Comparison of ENCODE assay signal across 20 cellular contexts in the genomic region with DNA sequence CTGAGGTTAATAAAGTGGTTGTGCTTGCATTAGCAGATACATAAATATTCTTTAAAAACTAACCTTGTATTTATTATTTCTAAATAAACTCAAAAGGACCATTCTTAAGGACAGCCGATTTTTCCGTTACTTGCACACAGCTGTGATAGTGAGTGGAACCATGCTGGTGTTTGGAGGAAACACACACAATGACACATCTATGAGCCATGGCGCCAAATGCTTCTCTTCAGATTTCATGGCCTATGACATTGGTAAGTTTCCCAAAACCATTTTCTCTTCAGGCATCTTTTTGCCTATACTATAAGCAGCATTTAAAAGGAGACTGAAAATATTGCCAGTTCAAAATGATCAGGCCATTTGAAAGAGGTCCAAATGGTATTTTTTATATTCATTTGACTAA.
"Had no signal": no experiment of that assay in that cellular context is flagged by ENCODE, and none has a peak within 500 bp of the region (broad histone marks: within the 10 kb centered on the region; RNA-seq: fewer than 3 reads in every experiment).

No MANE protein-coding gene starts in this region.

- H3K9me3 Mint-ChIP-seq: activated naive CD8-positive, alpha-beta T cell treated with anti-CD3 and anti-CD28 coated beads for 36 hours; activated T-cell treated with anti-CD3 and anti-CD28 coated beads, Interleukin-2, amount 50 U/mL, for 24 hours; activated T-helper 2 cell treated with anti-CD3 and anti-CD28 coated beads, Interferon-gamma antibody, Interleukin-2, Interleukin-4, amounts not matched to agents 10 μg/mL and 5 μg/mL and 100 μg/mL, durations not matched to agents 14 hours and 24 hours and 36 hours; endodermal cell; immature natural killer cell; mesothelial cell of epicardium; naive thymus-derived CD8-positive, alpha-beta T cell; stimulated activated naive CD8-positive, alpha-beta T cell treated with anti-CD3 and anti-CD28 coated beads, Interleukin-15, Interleukin-2, amounts not matched to agents 100 ng/mL and 50 ng/mL, for 24 hours; T-helper 2 cell treated with Interferon-gamma antibody and Interleukin-4, amounts not matched to agents 5 μg/mL and 100 μg/mL, for 36 hours had no signal

- H3K27ac ChIP-seq: esophagus squamous epithelium, left ventricle myocardium inferior, thyroid gland had no signal

- H3K9me3 ChIP-seq: esophagus squamous epithelium, left ventricle myocardium inferior, thyroid gland had no signal

- H3K27me3 Mint-ChIP-seq: activated naive CD8-positive, alpha-beta T cell treated with anti-CD3 and anti-CD28 coated beads for 36 hours; activated T-cell treated with anti-CD3 and anti-CD28 coated beads, Interleukin-2, amount 50 U/mL, for 24 hours; naive thymus-derived CD8-positive, alpha-beta T cell; progenitor cell of endocrine pancreas; stimulated activated naive CD8-positive, alpha-beta T cell treated with anti-CD3 and anti-CD28 coated beads, Interleukin-15, Interleukin-2, amounts not matched to agents 100 ng/mL and 50 ng/mL, for 24 hours had no signal

- H3K4me3 ChIP-seq: esophagus squamous epithelium, left ventricle myocardium inferior, thyroid gland had no signal

- H3K4me1 Mint-ChIP-seq: activated naive CD8-positive, alpha-beta T cell treated with anti-CD3 and anti-CD28 coated beads for 36 hours; endodermal cell; immature natural killer cell; mesothelial cell of epicardium had no signal

- H3K27me3 ChIP-seq: esophagus squamous epithelium, thyroid gland had no signal

- ATAC-seq: naive thymus-derived CD8-positive, alpha-beta T cell had no signal

- DNase-seq: activated CD4-positive, alpha-beta T cell treated with anti-CD3 and anti-CD28 coated beads for 1 hour; activated CD4-positive, alpha-beta T cell treated with anti-CD3 and anti-CD28 coated beads, Interleukin-2, amount 50 U/mL, for 1 hour; activated CD8-positive, alpha-beta memory T cell treated with anti-CD3 and anti-CD28 coated beads, Interleukin-2, amount 50 U/mL, for 4 hours; activated naive CD4-positive, alpha-beta T cell; activated naive CD8-positive, alpha-beta T cell treated with anti-CD3 and anti-CD28 coated beads for 36 hours; activated T-cell treated with anti-CD3 and anti-CD28 coated beads, Interleukin-2, amount 50 U/mL, for 24 hours; cerebellar nuclear complex; cortex of kidney; esophagus squamous epithelium; left ventricle myocardium inferior; stimulated activated CD4-positive, alpha-beta T cell treated with anti-CD3 and anti-CD28 coated beads, Interleukin-12 subunit alpha, Interleukin-12 subunit beta, amount 100 ng/mL, for 4 hours; thyroid gland had no signal

- H3K4me1 ChIP-seq: esophagus squamous epithelium, left ventricle myocardium inferior, thyroid gland had no signal

- H3K27ac Mint-ChIP-seq: activated naive CD8-positive, alpha-beta T cell treated with anti-CD3 and anti-CD28 coated beads for 36 hours; activated T-cell treated with anti-CD3 and anti-CD28 coated beads, Interleukin-2, amount 50 U/mL, for 24 hours; activated T-helper 2 cell treated with anti-CD3 and anti-CD28 coated beads, Interferon-gamma antibody, Interleukin-2, Interleukin-4, amounts not matched to agents 10 μg/mL and 5 μg/mL and 100 μg/mL, durations not matched to agents 14 hours and 24 hours and 36 hours; endodermal cell; immature natural killer cell; mesothelial cell of epicardium; naive thymus-derived CD8-positive, alpha-beta T cell; progenitor cell of endocrine pancreas; stimulated activated naive CD8-positive, alpha-beta T cell treated with anti-CD3 and anti-CD28 coated beads, Interleukin-15, Interleukin-2, amounts not matched to agents 100 ng/mL and 50 ng/mL, for 24 hours; T-helper 2 cell treated with Interferon-gamma antibody and Interleukin-4, amounts not matched to agents 5 μg/mL and 100 μg/mL, for 36 hours had no signal

- H3K4me3 Mint-ChIP-seq: activated naive CD8-positive, alpha-beta T cell treated with anti-CD3 and anti-CD28 coated beads for 36 hours; activated T-cell treated with anti-CD3 and anti-CD28 coated beads, Interleukin-2, amount 50 U/mL, for 24 hours; endodermal cell; immature natural killer cell; mesothelial cell of epicardium; naive thymus-derived CD8-positive, alpha-beta T cell; stimulated activated naive CD8-positive, alpha-beta T cell treated with anti-CD3 and anti-CD28 coated beads, Interleukin-15, Interleukin-2, amounts not matched to agents 100 ng/mL and 50 ng/mL, for 24 hours; T-helper 2 cell treated with Interferon-gamma antibody and Interleukin-4, amounts not matched to agents 5 μg/mL and 100 μg/mL, for 36 hours had no signal

- H3K36me3 ChIP-seq: thyroid gland had no signal
